Comparison of ENCODE assay signal across 9 cellular contexts in genomic region chr20:46364670-46365482, GRCh38. TPM values are rescaled to one million over a fixed set of nuclear protein-coding genes. Genes with fewer than 3 reads are reported as not detected.
A peak's percentile ranks its signal among the peaks of the same experiment; 100 is the strongest.
DNase-seq lines count a peak whose midpoint lies in the region; ATAC-seq and TF ChIP-seq lines count a peak whose summit lies in the region.
"Had no signal": no experiment of that assay in that cellular context is flagged by ENCODE, and none has a peak within 500 bp of the region (broad histone marks: within the 10 kb centered on the region; RNA-seq: fewer than 3 reads in every experiment).

No MANE protein-coding gene starts in this region.

- H3K27me3 Mint-ChIP-seq in glutamatergic neuron (ENCODE audit: unreplicated experiment): no peaks in the 10 kb centered on the region

- H3K27ac Mint-ChIP-seq in glutamatergic neuron (ENCODE audit: unreplicated experiment): peak overlapping the region; percentile 81

- DNase-seq in glutamatergic neuron: no peak
- peak; percentile 46 for DNase-seq in sciatic nerve (ENCODE audit: low spot score)

- no peak for ATAC-seq in sciatic nerve
- ATAC-seq in HG02588 (IDR thresholded peaks at IDR 0.05; ENCODE audit: unreplicated experiment): no peak
- ATAC-seq in HG03108 (IDR thresholded peaks at IDR 0.05; ENCODE audit: unreplicated experiment): no peak
- no peak for ATAC-seq in GM21515 (IDR thresholded peaks at IDR 0.05; ENCODE audit: unreplicated experiment)
- no peak for ATAC-seq in GM19328 (IDR thresholded peaks at IDR 0.05; ENCODE audit: unreplicated experiment)

- no peaks in the 10 kb centered on the region for H3K36me3 Mint-ChIP-seq in glutamatergic neuron (ENCODE audit: unreplicated experiment)

- H3K4me3 ChIP-seq in GM12875 (ENCODE audit: low read depth, low read length) (peak overlapping the region; percentile 26), WI38 (ENCODE audit: low read depth, low read length) (peak overlapping the region; percentile 90)

- TF ChIP-seq CTCF in GM12875 (IDR thresholded peaks at IDR 0.05; ENCODE audit: borderline replicate concordance, insufficient read depth, low read depth, low read length) (no peak), WI38 (IDR thresholded peaks at IDR 0.05; ENCODE audit: low read depth, low read length) (no peak), glutamatergic neuron (IDR thresholded peaks at IDR 0.05; ENCODE audit: partially characterized antibody, unreplicated experiment) (no peak)

- H3K4me1 Mint-ChIP-seq in glutamatergic neuron (ENCODE audit: low read depth, unreplicated experiment): peaks cover 19% of the 10 kb centered on the region

- H3K9me3 Mint-ChIP-seq in glutamatergic neuron (ENCODE audit: unreplicated experiment): peaks cover 5% of the 10 kb centered on the region

- H3K4me3 Mint-ChIP-seq in glutamatergic neuron (ENCODE audit: unreplicated experiment): peak overlapping the region; percentile 93

- intact Hi-C loops in sciatic nerve (cut with DNase I): no loop called here

RNA-seq across cellular contexts. Expression of gene ELMO2, which starts 41.5 kb away (rescaled TPM):
- 60.3 TPM for total RNA-seq in glutamatergic neuron (ENCODE audit: unreplicated experiment)
- total RNA-seq in sciatic nerve: 84.9 TPM

RNA-seq across cellular contexts. Expression of gene CDH22, which starts 56.6 kb away (rescaled TPM):
- total RNA-seq in glutamatergic neuron (ENCODE audit: unreplicated experiment) (7.9 TPM), sciatic nerve (0.40 TPM)
- total RNA-seq: RPMI7951 had no signal
